8 cellular contexts compared by ENCODE assay signal in genomic region chr19:10316229-10317044, GRCh38. TPM values are rescaled to one million over a fixed set of nuclear protein-coding genes. Genes with fewer than 3 reads are reported as not detected.
DNase-seq lines count a peak whose midpoint lies in the region; ATAC-seq and TF ChIP-seq lines count a peak whose summit lies in the region.

No MANE protein-coding gene starts in this region.

- peak overlapping the region; percentile 80 for H3K27ac ChIP-seq in HCT116 (ENCODE audit: low read depth, low read length)
- H3K27ac ChIP-seq in SK-N-MC, result peak overlapping the region; percentile 73
- H3K27ac ChIP-seq in cardiac muscle cell, result peak overlapping the region; percentile 67
- peak overlapping the region in 4 of 8 donors; percentile 56 to 80 (median 72) for H3K27ac ChIP-seq in spleen

- TF ChIP-seq CTCF in HCT116 (IDR thresholded peaks at IDR 0.05 in 2 of 3, conservative IDR thresholded peaks at IDR 0.05 in 1 of 3; ENCODE audit: borderline replicate concordance in 1 of 3, insufficient read depth in 1 of 3, low read depth in 2 of 3, low read length in 2 of 3) (no peak), cardiac muscle cell (IDR thresholded peaks at IDR 0.05; ENCODE audit: low read depth, low read length) (no peak), spleen (IDR thresholded peaks at IDR 0.05 in 8 of 11, conservative IDR thresholded peaks at IDR 0.05 in 3 of 11) (no peak), GM10266 (IDR thresholded peaks at IDR 0.05; ENCODE audit: control insufficient read depth, insufficient read depth, low read depth, missing control alignments) (no peak), lower leg skin (IDR thresholded peaks at IDR 0.05) (no peak)

- no peak for TF ChIP-seq RAD21 in HCT116 (IDR thresholded peaks at IDR 0.05; ENCODE audit: low read depth)

- ATAC-seq in HCT116, result no peak; the same call in 1 of the 2 replicates
- no peak for ATAC-seq in GM19452 (IDR thresholded peaks at IDR 0.05; ENCODE audit: unreplicated experiment)

- intact Hi-C loops in HCT116 (cut with micrococcal nuclease), result no loop called here
- intact Hi-C loops in spleen (cut with DNase I; ENCODE audit: low total_unique reads), result no loop called here
- intact Hi-C loops in lower leg skin (cut with DNase I; ENCODE audit: low total_unique reads), result no loop called here

- no peak overlapping the region for H2AFZ ChIP-seq in HCT116 (ENCODE audit: low read depth, low read length, poor library complexity, severe bottlenecking)

- RAD21 ChIA-PET in HCT116 (lab: Charles Lee; ENCODE audit: low non-redundant PET in 1 of 2, low total read pairs in 2 of 2, uncharacterized antibody in 2 of 2, unreplicated experiment in 2 of 2), result no interaction called here

- no peak for TF ChIP-seq POLR2A in HCT116 (IDR thresholded peaks at IDR 0.05; ENCODE audit: borderline replicate concordance, extremely low read depth, insufficient read depth, insufficient read length)
- no peak for TF ChIP-seq POLR2A in spleen (IDR thresholded peaks at IDR 0.05)
- no peak for TF ChIP-seq POLR2A in lower leg skin (IDR thresholded peaks at IDR 0.05)

- CTCF ChIA-PET in HCT116 (lab: Charles Lee), result no interaction called here

- DNase-seq in HCT116 (ENCODE audit: low read depth, low spot score), result no peak
- DNase-seq in SK-N-MC (ENCODE audit: low read depth, low spot score), result no peak
- no peak for DNase-seq in cardiac muscle cell (ENCODE audit: low read depth in 1 of 2, low spot score in 1 of 2)
- no peak for DNase-seq in spleen
- DNase-seq in hepatic stellate cell (ENCODE audit: low spot score), result no peak
- DNase-seq in GM10266 (ENCODE audit: extremely low spot score), result no peak
- no peak for DNase-seq in lower leg skin (ENCODE audit: low spot score in 2 of 2)

- 0 out of 2 replicates have a peak, but pooled peaks cover 4% of the 10 kb centered on the region for H3K79me2 ChIP-seq in HCT116 (ENCODE audit: insufficient read depth, low read length)

- H4K20me1 ChIP-seq in HCT116 (ENCODE audit: insufficient read depth), result no peaks in the 10 kb centered on the region

- H3K9ac ChIP-seq in HCT116 (ENCODE audit: low read length), result peak overlapping the region; percentile 82
- H3K9ac ChIP-seq in SK-N-MC (ENCODE audit: insufficient read length), result peak overlapping the region; percentile 85

- BruUV-seq in HCT116 (replicated peaks; lab: Mats Ljungman, UMichigan), result TSS peak; percentile 33

- H3K9me3 ChIP-seq in HCT116 (ENCODE audit: control insufficient read depth in 1 of 2, insufficient read depth in 1 of 2, low read depth in 1 of 2, low read length in 2 of 2), result no peaks in the 10 kb centered on the region
- H3K9me3 ChIP-seq in SK-N-MC (ENCODE audit: low read depth, low read length), result no peaks in the 10 kb centered on the region
- H3K9me3 ChIP-seq in cardiac muscle cell (ENCODE audit: low read depth), result no peaks in the 10 kb centered on the region
- no peaks in the 10 kb centered on the region for H3K9me3 ChIP-seq in spleen

- H3K36me3 ChIP-seq in HCT116 (ENCODE audit: control insufficient read depth in 1 of 2, insufficient read depth in 2 of 2, low read length in 2 of 2), result peaks cover 12 to 14% of the 10 kb centered on the region in 2 experiments; a peak in 3 of 4 replicates
- peaks cover 41% of the 10 kb centered on the region for H3K36me3 ChIP-seq in SK-N-MC (ENCODE audit: insufficient read depth, low read length)
- H3K36me3 ChIP-seq in cardiac muscle cell, result peaks cover 24% of the 10 kb centered on the region
- H3K36me3 ChIP-seq in spleen, result peaks cover 0 to 67% (median 51%) of the 10 kb centered on the region in 6 donors

- no peaks in the 10 kb centered on the region for H3K27me3 ChIP-seq in HCT116 (ENCODE audit: insufficient read depth, low read length)
- no peaks in the 10 kb centered on the region for H3K27me3 ChIP-seq in cardiac muscle cell
- no peaks in the 10 kb centered on the region for H3K27me3 ChIP-seq in spleen (replicated peaks in 1 of 7)

- peak overlapping the region; percentile 96 for H3K4me2 ChIP-seq in HCT116 (ENCODE audit: low read length)

- no peaks in the 10 kb centered on the region for H3K9me2 ChIP-seq in HCT116 (ENCODE audit: insufficient read depth)

- WGBS in spleen, 5 donors, result 71 to 84% (median 79%) methylated on average over 17 to 19 of the region's 19 CpGs
- WGBS in lower leg skin, 2 donors, result 54 to 60% methylated on average over 19 of the region's 19 CpGs

- H3K4me3 ChIP-seq in HCT116 (replicated peaks in 1 of 2; ENCODE audit: low read depth in 1 of 2, low read length in 2 of 2) (peak overlapping the region; percentile 89 to 98), SK-N-MC (peak overlapping the region; percentile 91), cardiac muscle cell (peak overlapping the region; percentile 86), spleen (peak overlapping the region in 5 of 8 donors; percentile 94 to 99 (median 98)), lower leg skin (ENCODE audit: low read depth, poor library complexity, severe bottlenecking) (no peak overlapping the region)

- H3K4me1 ChIP-seq in HCT116 (ENCODE audit: control insufficient read depth in 1 of 2, insufficient read depth in 2 of 2, low read length in 2 of 2) (peaks cover 4 to 21% of the 10 kb centered on the region in 2 experiments; a peak in 3 of 4 replicates), cardiac muscle cell (ENCODE audit: low read depth) (peaks cover 11% of the 10 kb centered on the region), spleen (peaks cover 12 to 26% (median 21%) of the 10 kb centered on the region in 6 donors)

- POLR2A ChIA-PET in HCT116 (lab: Charles Lee), result no interaction called here

TF ChIP-seq in HCT116, 20 proteins besides CTCF, POLR2A, EP300 and RAD21 (continues in another document):
- no peak for TF ChIP-seq ZFX (IDR thresholded peaks at IDR 0.05)
- no peak for TF ChIP-seq SP1 (IDR thresholded peaks at IDR 0.05; ENCODE audit: low read depth)
- no peak for TF ChIP-seq FOSL1 (IDR thresholded peaks at IDR 0.05; ENCODE audit: low read depth)
- TF ChIP-seq, protein P1, sequence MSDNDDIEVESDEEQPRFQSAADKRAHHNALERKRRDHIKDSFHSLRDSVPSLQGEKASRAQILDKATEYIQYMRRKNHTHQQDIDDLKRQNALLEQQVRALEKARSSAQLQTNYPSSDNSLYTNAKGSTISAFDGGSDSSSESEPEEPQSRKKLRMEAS (IDR thresholded peaks at IDR 0.05), result no peak
- no peak for TF ChIP-seq EGR1 (IDR thresholded peaks at IDR 0.05; ENCODE audit: low read depth)
- no peak for TF ChIP-seq EZH2 (IDR thresholded peaks at IDR 0.05)
- TF ChIP-seq, protein P2, sequence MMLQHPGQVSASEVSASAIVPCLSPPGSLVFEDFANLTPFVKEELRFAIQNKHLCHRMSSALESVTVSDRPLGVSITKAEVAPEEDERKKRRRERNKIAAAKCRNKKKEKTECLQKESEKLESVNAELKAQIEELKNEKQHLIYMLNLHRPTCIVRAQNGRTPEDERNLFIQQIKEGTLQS (IDR thresholded peaks at IDR 0.05), result no peak

RNA-seq across cellular contexts. Expression of gene FDX2, which starts 0.6 kb away (rescaled TPM):
- 21.0 TPM for total RNA-seq in HCT116 (2021; ENCODE audit: unreplicated experiment)
- polyA plus RNA-seq in HCT116 (2012), result 20.2 and 21.5 TPM in 2 replicates
- total RNA-seq in cardiac muscle cell, result 28.9 and 42.9 TPM in 2 replicates
- polyA plus RNA-seq in cardiac muscle cell, result 40.9 and 70.9 TPM in 2 replicates
- total RNA-seq in spleen, result 10 to 100 TPM in 6 of 7 donors, 1 to 10 TPM in 1; 9.1 to 28.1 (median 11.2) TPM
- 10 to 100 TPM; 16.1 to 27.9 (median 19.8) TPM for polyA plus RNA-seq in spleen
- total RNA-seq in lower leg skin, result 10 to 100 TPM; 10.3 to 20.7 (median 18.2) TPM

RNA-seq across cellular contexts. Expression of gene ZGLP1, which starts 6.8 kb away (rescaled TPM):
- 5.0 TPM for total RNA-seq in HCT116 (2021; ENCODE audit: unreplicated experiment)
- polyA plus RNA-seq in HCT116 (2012), result 1.7 and 2.6 TPM in 2 replicates
- total RNA-seq in cardiac muscle cell, result 4.1 and 9.3 TPM in 2 replicates
- 6.2 and 12.2 TPM in 2 replicates for polyA plus RNA-seq in cardiac muscle cell
- total RNA-seq in spleen, result 1 to 10 TPM; 2.7 to 7.0 (median 3.2) TPM
- 10 to 100 TPM; 11.6 to 24.1 (median 19.7) TPM for polyA plus RNA-seq in spleen
- total RNA-seq in lower leg skin, result 1 to 10 TPM in 3 of 4 donors, not detected in 1; 2.2 to 3.8 (median 2.8) TPM

RNA-seq across cellular contexts. Expression of gene RAVER1, which starts 16.9 kb away (rescaled TPM):
- total RNA-seq in HCT116 (2021; ENCODE audit: unreplicated experiment), result 71.0 TPM
- polyA plus RNA-seq in HCT116 (2012), result 34.6 and 40.1 TPM in 2 replicates
- total RNA-seq in cardiac muscle cell, result 46.9 and 56.2 TPM in 2 replicates
- 68.2 and 71.2 TPM in 2 replicates for polyA plus RNA-seq in cardiac muscle cell
- total RNA-seq in spleen, result 10 to 100 TPM; 33.1 to 45.1 (median 40.3) TPM
- polyA plus RNA-seq in spleen, result 10 to 100 TPM in 1 of 3 donors, 1 to 10 TPM in 2; 4.8 to 18.8 (median 5.8) TPM
- 10 to 100 TPM; 14.2 to 22.5 (median 19.2) TPM for total RNA-seq in lower leg skin

RNA-seq across cellular contexts. Expression of gene ICAM3, which starts 23.0 kb away (rescaled TPM):
- total RNA-seq in HCT116 (2021; ENCODE audit: unreplicated experiment) (8.3 TPM), cardiac muscle cell (2.9 and 9.0 TPM in 2 replicates), spleen (100 to 1,000 TPM in 5 of 7 donors, 10 to 100 TPM in 2; 69.3 to 180 (median 107) TPM), lower leg skin (10 to 100 TPM in 1 of 4 donors, 1 to 10 TPM in 3; 3.8 to 10.2 (median 5.1) TPM)
- polyA plus RNA-seq in HCT116 (2012), result 8.8 and 12.0 TPM in 2 replicates
- polyA plus RNA-seq in cardiac muscle cell (8.6 and 12.7 TPM in 2 replicates), spleen (100 to 1,000 TPM; 111 to 119 (median 112) TPM)

RNA-seq across cellular contexts. Expression of gene ICAM5, which starts 26.7 kb away (rescaled TPM):
- total RNA-seq in HCT116 (2021; ENCODE audit: unreplicated experiment) (53.9 TPM), cardiac muscle cell (22.9 and 53.0 TPM in 2 replicates), spleen (1 to 10 TPM in 4 of 7 donors, under 1 TPM in 3; 0.33 to 1.4 (median 1.0) TPM), lower leg skin (under 1 TPM in 2 of 4 donors, not detected in 2; 0.13 to 0.20 TPM)
- 24.7 and 25.2 TPM in 2 replicates for polyA plus RNA-seq in HCT116 (2012)
- polyA plus RNA-seq in cardiac muscle cell (21.0 and 31.9 TPM in 2 replicates), spleen (under 1 TPM; 0.07 to 0.29 (median 0.21) TPM)
